21 cellular contexts compared by ENCODE assay signal in genomic region chr5:41891066-41891707, GRCh38. TPM values are rescaled to one million over a fixed set of nuclear protein-coding genes. Genes with fewer than 3 reads are reported as not detected.
DNase-seq lines count a peak whose midpoint lies in the region; ATAC-seq, FAIRE-seq and TF ChIP-seq lines count a peak whose summit lies in the region.
"Had no signal": no experiment of that assay in that cellular context is flagged by ENCODE, and none has a peak within 500 bp of the region (broad histone marks: within the 10 kb centered on the region; RNA-seq: fewer than 3 reads in every experiment).

No MANE protein-coding gene starts in this region.

- no peak overlapping the region for H3K27ac ChIP-seq in OCI-LY7 (ENCODE audit: low read depth, low read length, poor library complexity, severe bottlenecking)
- H3K27ac ChIP-seq: epithelial cell of prostate, gastroesophageal sphincter, uterus had no signal

- no peak overlapping the region for H2AFZ ChIP-seq in OCI-LY7 (ENCODE audit: low read length)

- TF ChIP-seq CTCF in activated CD8-positive, alpha-beta T cell treated with anti-CD3 and anti-CD28 coated beads for 36 hours (IDR thresholded peaks at IDR 0.05), result no peak
- TF ChIP-seq CTCF in OCI-LY7 (conservative IDR thresholded peaks at IDR 0.05; ENCODE audit: low read length), result no peak

- no peaks in the 10 kb centered on the region for H3K9me3 Mint-ChIP-seq in activated CD8-positive, alpha-beta T cell treated with anti-CD3 and anti-CD28 coated beads for 36 hours
- H3K9me3 Mint-ChIP-seq: activated T-cell treated with anti-CD3 and anti-CD28 coated beads, Interleukin-2, amount 50 U/mL, for 72 hours had no signal

- BruUV-seq in OCI-LY7 (replicated peaks; lab: Mats Ljungman, UMichigan), result no TSS peak

- H3K36me3 ChIP-seq in OCI-LY7 (ENCODE audit: insufficient read depth, low read length), result no peaks in the 10 kb centered on the region
- H3K36me3 ChIP-seq: gastroesophageal sphincter, uterus had no signal

- no peaks in the 10 kb centered on the region for H3K9me2 ChIP-seq in OCI-LY7 (ENCODE audit: insufficient read depth, low read length)
- H3K9me2 ChIP-seq: SK-N-SH had no signal

- no peaks in the 10 kb centered on the region for H3K4me1 ChIP-seq in OCI-LY7 (ENCODE audit: insufficient read depth, low read length, poor library complexity, severe bottlenecking)
- H3K4me1 ChIP-seq: gastroesophageal sphincter, uterus had no signal

- POLR2A ChIA-PET in activated CD8-positive, alpha-beta T cell treated with anti-CD3 and anti-CD28 coated beads for 36 hours (lab: Charles Lee), result no interaction called here
- POLR2A ChIA-PET in OCI-LY7 (lab: Charles Lee), result no interaction called here

- H3K9me3 ChIP-seq in OCI-LY7 (ENCODE audit: low read length), result peaks cover 6% of the 10 kb centered on the region; the same call in 1 of the 2 replicates
- H3K9me3 ChIP-seq: gastroesophageal sphincter, SK-N-SH, uterus had no signal

- peaks cover 10% of the 10 kb centered on the region for H3K4me1 Mint-ChIP-seq in activated CD8-positive, alpha-beta T cell treated with anti-CD3 and anti-CD28 coated beads for 36 hours (ENCODE audit: low read depth)

- H3K4me3 ChIP-seq in OCI-LY7 (ENCODE audit: low read depth, low read length, poor library complexity, severe bottlenecking), result no peak overlapping the region
- H3K4me3 ChIP-seq: gastroesophageal sphincter, uterus had no signal

- CTCF ChIA-PET in activated CD8-positive, alpha-beta T cell treated with anti-CD3 and anti-CD28 coated beads for 36 hours (lab: Charles Lee), result interaction anchor here (1.1 to 1.3 kb wide), 2 partner anchors 34 to 35 kb away, joined by 3 to 4 read pairs; no protein-coding TSS in a partner anchor
- CTCF ChIA-PET in OCI-LY7 (lab: Charles Lee; ENCODE audit: unreplicated experiment), result no interaction called here

- H3K4me3 Mint-ChIP-seq in activated CD8-positive, alpha-beta T cell treated with anti-CD3 and anti-CD28 coated beads for 36 hours, result no peak overlapping the region
- H3K4me3 Mint-ChIP-seq: activated T-cell treated with anti-CD3 and anti-CD28 coated beads, Interleukin-2, amount 50 U/mL, for 72 hours; CD14-positive monocyte had no signal

- peaks cover 21% of the 10 kb centered on the region for H3K27me3 Mint-ChIP-seq in activated CD8-positive, alpha-beta T cell treated with anti-CD3 and anti-CD28 coated beads for 36 hours

- no peak overlapping the region for H3K4me2 ChIP-seq in OCI-LY7 (ENCODE audit: low read length)
- H3K4me2 ChIP-seq: SK-N-SH had no signal

- H3K27ac Mint-ChIP-seq in activated CD8-positive, alpha-beta T cell treated with anti-CD3 and anti-CD28 coated beads for 36 hours, result no peak overlapping the region
- H3K27ac Mint-ChIP-seq: activated T-cell treated with anti-CD3 and anti-CD28 coated beads, Interleukin-2, amount 50 U/mL, for 72 hours; CD14-positive monocyte had no signal

- H3K79me2 ChIP-seq in OCI-LY7 (ENCODE audit: insufficient read depth, low read depth, low read length), result no peaks in the 10 kb centered on the region

- no peak for FAIRE-seq in RCC 7860 (lab: Jason Lieb, UNC)
- FAIRE-seq: GM18507, H54 had no signal

- DNase-seq in activated CD8-positive, alpha-beta T cell treated with anti-CD3 and anti-CD28 coated beads for 36 hours, result peak; percentile 12
- DNase-seq in NCI-H524 treated with DMSO at 0.1 percent for 48 hours (lab: John Stamatoyannopoulos, UW) (no peak), DMS114 treated with DMSO at 0.1 percent for 48 hours (lab: John Stamatoyannopoulos, UW; ENCODE audit: unreplicated experiment) (no peak), RCC 7860 (ENCODE audit: low spot score) (no peak), OCI-LY7 (ENCODE audit: low spot score) (no peak)
- DNase-seq: activated CD4-positive, alpha-beta T cell treated with anti-CD3 and anti-CD28 coated beads, Interleukin-2, amount 50 U/mL, for 1 hour; activated T-cell treated with anti-CD3 and anti-CD28 coated beads, Interleukin-2, amount 50 U/mL, for 72 hours; MM.1S; NCI-H1694 treated with DMSO at 0.1 percent for 48 hours; NCI-H446 treated with DMSO at 0.1 percent for 48 hours; SK-N-SH; stimulated activated CD4-positive, alpha-beta T cell treated with anti-CD3 and anti-CD28 coated beads, Interleukin-1b, Interleukin-23, amount 100 ng/mL, for 48 hours; uterus had no signal

- H4K20me1 ChIP-seq in OCI-LY7 (ENCODE audit: insufficient read depth, low read length), result no peaks in the 10 kb centered on the region

- intact Hi-C loops in activated CD8-positive, alpha-beta T cell treated with anti-CD3 and anti-CD28 coated beads for 36 hours (cut with micrococcal nuclease), result no loop called here
- intact Hi-C loops in OCI-LY7 (cut with micrococcal nuclease; ENCODE audit: unreplicated experiment), result no loop called here

- H3K36me3 Mint-ChIP-seq in activated CD8-positive, alpha-beta T cell treated with anti-CD3 and anti-CD28 coated beads for 36 hours (ENCODE audit: low read depth), result no peaks in the 10 kb centered on the region
- H3K36me3 Mint-ChIP-seq: CD14-positive monocyte had no signal

- ATAC-seq in GM18498 (IDR thresholded peaks at IDR 0.05; ENCODE audit: unreplicated experiment), result peak; percentile 50
- ATAC-seq in GM19452 (IDR thresholded peaks at IDR 0.05; ENCODE audit: unreplicated experiment), result peak; percentile 57
- peak; percentile 65 for ATAC-seq in HG03354 (IDR thresholded peaks at IDR 0.05; ENCODE audit: poor library complexity, severe bottlenecking, unreplicated experiment)
- peak; percentile 53 for ATAC-seq in activated CD8-positive, alpha-beta T cell treated with anti-CD3 and anti-CD28 coated beads for 36 hours
- ATAC-seq: gastroesophageal sphincter had no signal

RNA-seq across cellular contexts. Expression of gene RIMOC1, which starts 13.0 kb away (rescaled TPM):
- total RNA-seq in activated CD8-positive, alpha-beta T cell treated with anti-CD3 and anti-CD28 coated beads for 36 hours, result 10 to 100 TPM; 19.5 to 19.8 TPM
- total RNA-seq in OCI-LY7 (2014; rRNA removed; shearing (Covaris generic)), result 7.9 and 8.5 TPM in 2 replicates
- 29.7 and 30.7 TPM in 2 replicates for total RNA-seq in OCI-LY7 (2022)

RNA-seq across cellular contexts. Expression of gene OXCT1, which starts 21.0 kb away (rescaled TPM):
- total RNA-seq in activated CD8-positive, alpha-beta T cell treated with anti-CD3 and anti-CD28 coated beads for 36 hours, result 10 to 100 TPM; 65.0 to 70.5 TPM
- 22.5 and 27.0 TPM in 2 replicates for total RNA-seq in OCI-LY7 (2014; rRNA removed; shearing (Covaris generic))
- 41.3 and 43.4 TPM in 2 replicates for total RNA-seq in OCI-LY7 (2022)

RNA-seq across cellular contexts. Expression of gene FBXO4, which starts 33.9 kb away (rescaled TPM):
- total RNA-seq in activated CD8-positive, alpha-beta T cell treated with anti-CD3 and anti-CD28 coated beads for 36 hours, result 10 to 100 TPM; 18.5 to 21.0 TPM
- not detected in 2 replicates for total RNA-seq in OCI-LY7 (2014; rRNA removed; shearing (Covaris generic))
- total RNA-seq in OCI-LY7 (2022), result 0.40 TPM in 1 of 2 replicates, not detected in the other

Comparison
In these comparisons a context has a peak if more than half of its experiments do, and no peak if none do; other contexts are left out.
1. RNA of gene FBXO4, which starts 33.9 kb away (total RNA-seq): 18.5 to 21.0 TPM in activated CD8-positive, alpha-beta T cell treated with anti-CD3 and anti-CD28 coated beads for 36 hours; 0.40 TPM in OCI-LY7; every median in the first group is over 10 times any median in the second.
2. Peak in every context shown above with its lines, with median percentiles within 50 percentile points of each other: ATAC-seq.